26 cellular contexts compared by ENCODE assay signal in genomic region chr12:3379079-3379478, GRCh38.
"Had no signal": no experiment of that assay in that cellular context is flagged by ENCODE, and none has a peak within 500 bp of the region (broad histone marks: within the 10 kb centered on the region; RNA-seq: fewer than 3 reads in every experiment).

No MANE protein-coding gene starts in this region.

- H3K4me1 ChIP-seq: ascending aorta, SJSA1 had no signal

- H3K27me3 ChIP-seq: ascending aorta, body of pancreas, MG63 had no signal

- H3K27ac Mint-ChIP-seq: activated CD8-positive, alpha-beta T cell treated with anti-CD3 and anti-CD28 coated beads, Interleukin-2, amount 10 ng/mL, durations not matched to agents 7 days and 5 days; activated naive CD4-positive, alpha-beta T cell treated with anti-CD3 and anti-CD28 coated beads, Interleukin-2, amount 50 U/mL, for 72 hours; activated naive CD8-positive, alpha-beta T cell treated with anti-CD3 and anti-CD28 coated beads, Interleukin-2, amount 50 U/mL, for 24 hours; activated T-cell treated with anti-CD3 and anti-CD28 coated beads, Interleukin-2, amount 50 U/mL, for 24 hours; T-cell had no signal

- H3K4me3 Mint-ChIP-seq: activated CD8-positive, alpha-beta T cell treated with anti-CD3 and anti-CD28 coated beads, Interleukin-2, amount 10 ng/mL, durations not matched to agents 7 days and 5 days; activated naive CD8-positive, alpha-beta T cell treated with anti-CD3 and anti-CD28 coated beads, Interleukin-2, amount 50 U/mL, for 24 hours; activated T-cell treated with anti-CD3 and anti-CD28 coated beads, Interleukin-2, amount 50 U/mL, for 24 hours; central memory CD8-positive, alpha-beta T cell; T-cell had no signal

- H3K36me3 Mint-ChIP-seq: activated naive CD4-positive, alpha-beta T cell treated with anti-CD3 and anti-CD28 coated beads, Interleukin-2, amount 50 U/mL, for 72 hours; T-cell had no signal

- H3K4me1 Mint-ChIP-seq: activated naive CD8-positive, alpha-beta T cell treated with anti-CD3 and anti-CD28 coated beads, Interleukin-2, amount 50 U/mL, for 24 hours; central memory CD8-positive, alpha-beta T cell; T-cell had no signal

- H3K9me3 ChIP-seq: ascending aorta, body of pancreas, MG63, SJSA1 had no signal

- DNase-seq: activated CD4-positive, alpha-beta T cell treated with anti-CD3 and anti-CD28 coated beads for 48 hours; activated CD4-positive, alpha-beta T cell treated with anti-CD3 and anti-CD28 coated beads, Interleukin-2, amount 50 U/mL, for 4 hours; activated CD8-positive, alpha-beta T cell treated with anti-CD3 and anti-CD28 coated beads, Interleukin-2, amount 10 ng/mL, durations not matched to agents 7 days and 5 days; activated effector memory CD4-positive, alpha-beta T cell treated with anti-CD3 and anti-CD28 coated beads, Interleukin-2, amount 50 U/mL, for 16 hours; activated naive CD4-positive, alpha-beta T cell treated with Interleukin-2 at 50 U/mL for 16 hours; activated naive CD8-positive, alpha-beta T cell treated with anti-CD3 and anti-CD28 coated beads, Interleukin-2, amount 50 U/mL, for 24 hours; activated T-cell treated with anti-CD3 and anti-CD28 coated beads, Interleukin-2, amount 50 U/mL, for 24 hours; amniotic stem cell; body of pancreas; cortex of kidney; MG63; MV-4-11; NCI-H1092 treated with DMSO at 0.1 percent for 48 hours; NCI-H1417 treated with DMSO at 0.1 percent for 48 hours; NCI-H1694; NCI-H2029 treated with DMSO at 0.1 percent for 48 hours; NCI-H510A treated with DMSO at 0.1 percent for 48 hours; PC-3; SHP77; T-cell; T-helper 2 cell; T1000 had no signal

- H3K9me3 Mint-ChIP-seq: activated naive CD4-positive, alpha-beta T cell treated with anti-CD3 and anti-CD28 coated beads, Interleukin-2, amount 50 U/mL, for 72 hours; activated naive CD8-positive, alpha-beta T cell treated with anti-CD3 and anti-CD28 coated beads, Interleukin-2, amount 50 U/mL, for 24 hours; activated T-cell treated with anti-CD3 and anti-CD28 coated beads, Interleukin-2, amount 50 U/mL, for 24 hours; central memory CD8-positive, alpha-beta T cell; T-cell had no signal

- H3K36me3 ChIP-seq: ascending aorta, MG63, SJSA1 had no signal

- H3K4me3 ChIP-seq: ascending aorta, body of pancreas, MG63, SJSA1 had no signal

- H3K27ac ChIP-seq: ascending aorta, body of pancreas, SJSA1 had no signal
